ENCODE assay signal across 25 cellular contexts in genomic region chr4:87339440-87339839, GRCh38. TPM values are rescaled to one million over a fixed set of nuclear protein-coding genes. Genes with fewer than 3 reads are reported as not detected.
A peak's percentile ranks its signal among the peaks of the same experiment; 100 is the strongest.
DNase-seq lines count a peak whose midpoint lies in the region; ATAC-seq and TF ChIP-seq lines count a peak whose summit lies in the region.
"Had no signal": no experiment of that assay in that cellular context is flagged by ENCODE, and none has a peak within 500 bp of the region (broad histone marks: within the 10 kb centered on the region; RNA-seq: fewer than 3 reads in every experiment).

No MANE protein-coding gene starts in this region.

- intact Hi-C loops in vagina (cut with DNase I) (no loop called here), colonic mucosa (cut with DNase I) (no loop called here)

- H3K4me3 ChIP-seq in adipocyte (ENCODE audit: low read length) (peak overlapping the region; percentile 17), vagina (no peak overlapping the region), colonic mucosa (no peak overlapping the region)
- H3K4me3 ChIP-seq: BLaER1 treated with 17β-estradiol and CSF1 and Interleukin-3, amounts not matched to agents 10 nM and 100 nM; GM23248; PC-9; SJCRH30 had no signal

- H3K36me3 ChIP-seq in adipocyte (ENCODE audit: control insufficient read depth, insufficient read depth, low read length, severe bottlenecking) (peaks cover 11% of the 10 kb centered on the region), vagina (peaks cover 0 to 38% of the 10 kb centered on the region in 2 donors), colonic mucosa (peaks cover 7% of the 10 kb centered on the region)

- H3K9me3 ChIP-seq in adipocyte (ENCODE audit: control insufficient read depth, low read length): peaks cover 1% of the 10 kb centered on the region
- H3K9me3 ChIP-seq in vagina: no peaks in the 10 kb centered on the region
- H3K9me3 ChIP-seq in colonic mucosa: no peaks in the 10 kb centered on the region
- H3K9me3 ChIP-seq: SJCRH30 had no signal

- no peak for DNase-seq in adipocyte (ENCODE audit: low read depth)
- DNase-seq in myocyte (ENCODE audit: low read depth): peak; percentile 75
- DNase-seq in vagina (ENCODE audit: extremely low spot score in 2 of 2): no peak
- DNase-seq in activated CD8-positive, alpha-beta memory T cell treated with anti-CD3 and anti-CD28 coated beads, Interleukin-2, amount 50 U/mL, for 48 hours: no peak
- DNase-seq in colonic mucosa: no peak
- DNase-seq: AML-193; CD4-positive, alpha-beta T cell; GM23248; H7; IMR-90; KG1; NCI-H1048; NCI-H1417; NCI-H1694; NCI-H2029 treated with DMSO at 0.1 percent for 48 hours; NCI-H446 treated with DMSO at 0.1 percent for 48 hours; NCI-H526; NCI-H82; PC-9; SJCRH30 had no signal

- TF ChIP-seq CTCF in vagina (IDR thresholded peaks at IDR 0.05): no peak
- no peak for TF ChIP-seq CTCF in colonic mucosa (IDR thresholded peaks at IDR 0.05)

- no peak for TF ChIP-seq POLR2A in vagina (IDR thresholded peaks at IDR 0.05)

- H3K4me1 ChIP-seq in adipocyte (ENCODE audit: control insufficient read depth, insufficient read depth, low read length): peaks cover 28% of the 10 kb centered on the region
- H3K4me1 ChIP-seq in vagina: peaks cover 19% of the 10 kb centered on the region
- no peaks in the 10 kb centered on the region for H3K4me1 ChIP-seq in colonic mucosa
- H3K4me1 ChIP-seq: BLaER1 treated with 17β-estradiol and CSF1 and Interleukin-3, amounts not matched to agents 10 nM and 100 nM; SJCRH30 had no signal

- H3K27ac ChIP-seq in vagina (peak overlapping the region; percentile 61), colonic mucosa (no peak overlapping the region)
- H3K27ac ChIP-seq: BLaER1 treated with 17β-estradiol and CSF1 and Interleukin-3, amounts not matched to agents 10 nM and 100 nM; GM23248; PC-9; SJCRH30 had no signal

- H3K27me3 ChIP-seq in adipocyte (replicated peaks; ENCODE audit: control insufficient read depth, insufficient read depth, low read length) (no peaks in the 10 kb centered on the region), vagina (no peaks in the 10 kb centered on the region), colonic mucosa (no peaks in the 10 kb centered on the region)
- H3K27me3 ChIP-seq: BLaER1 treated with 17β-estradiol and CSF1 and Interleukin-3, amounts not matched to agents 10 nM and 100 nM; SJCRH30 had no signal

- ATAC-seq in esophagus mucosa: peak; percentile 25
- no peak for ATAC-seq in HG03025 (IDR thresholded peaks at IDR 0.05; ENCODE audit: low FRiP score, unreplicated experiment)
- ATAC-seq: Right ventricle myocardium inferior had no signal

- peak overlapping the region; percentile 37 for H3K9ac ChIP-seq in adipocyte (ENCODE audit: low read length)
- no peak overlapping the region for H3K9ac ChIP-seq in colonic mucosa (ENCODE audit: low read depth in 2 of 2, low read length in 2 of 2)
- H3K9ac ChIP-seq: BLaER1 treated with 17β-estradiol and CSF1 and Interleukin-3, amounts not matched to agents 10 nM and 100 nM; GM23248 had no signal

RNA-seq across cellular contexts. Expression of gene HSD17B13, which starts 16.8 kb away (rescaled TPM):
- total RNA-seq in esophagus mucosa: not detected
- total RNA-seq in myocyte: not detected in 2 replicates
- polyA plus RNA-seq in myocyte (2012): 0.04 TPM
- total RNA-seq in vagina: 23.8 TPM
- 1 to 10 TPM in 1 of 2 donors, under 1 TPM in 1; 0.77 to 1.1 TPM for total RNA-seq in colonic mucosa
- total RNA-seq: GM23248, IMR-90, PC-9, RPMI7951, SJCRH30 had no signal
- polyA plus RNA-seq: GM23248, IMR-90 had no signal

RNA-seq across cellular contexts. Expression of gene HSD17B11, which starts 51.5 kb away (rescaled TPM):
- total RNA-seq in esophagus mucosa: 5.5 TPM
- 25.1 and 30.8 TPM in 2 replicates for total RNA-seq in myocyte
- polyA plus RNA-seq in myocyte (2012): 8.0 TPM
- total RNA-seq in vagina: 94.5 TPM
- total RNA-seq in colonic mucosa: 100 to 1,000 TPM; 138 to 219 TPM

Comparison
In these comparisons a context has a peak if more than half of its experiments do, and no peak if none do; other contexts are left out.
1. RNA of gene HSD17B13, which starts 16.8 kb away (total RNA-seq): 23.8 TPM in vagina (single experiment); 0.77 to 1.1 TPM in colonic mucosa, not detected in esophagus mucosa (single experiment) and not detected in myocyte; every median in the first group is over 10 times any median in the second.